In the genomic region with DNA sequence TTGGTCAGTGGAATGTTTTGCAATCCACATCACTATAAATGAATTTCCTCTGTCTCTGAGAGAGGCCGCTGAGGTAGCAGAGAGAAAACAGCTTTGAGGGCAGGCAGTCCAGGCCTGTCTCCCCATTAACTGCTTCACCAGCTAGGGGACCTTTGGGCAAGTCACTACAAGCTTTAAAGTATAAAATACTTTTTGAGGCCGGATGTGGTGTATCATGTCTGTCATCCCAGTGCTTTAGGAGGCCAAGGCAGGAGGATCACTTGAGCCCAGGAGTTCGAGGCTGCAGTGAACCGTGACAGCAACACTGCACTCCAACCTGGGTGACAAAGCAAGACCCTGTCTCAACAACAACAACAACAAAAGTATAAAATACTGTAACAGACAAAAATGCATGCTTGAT, we compare ENCODE assay signal across 25 cellular contexts. TPM values are rescaled to one million over a fixed set of nuclear protein-coding genes. Genes with fewer than 3 reads are reported as not detected.
DNase-seq lines count a peak whose midpoint lies in the region; ATAC-seq and TF ChIP-seq lines count a peak whose summit lies in the region.
"Had no signal": no experiment of that assay in that cellular context is flagged by ENCODE, and none has a peak within 500 bp of the region (broad histone marks: within the 10 kb centered on the region; RNA-seq: fewer than 3 reads in every experiment).

No MANE protein-coding gene starts in this region.

- H3K27ac Mint-ChIP-seq in MCF 10A (ENCODE audit: low read depth, unreplicated experiment) (no peak overlapping the region), T-cell (peak overlapping the region; percentile 98 to 99)
- H3K27ac Mint-ChIP-seq: nephron had no signal

- H3K9me3 ChIP-seq in mammary epithelial cell (replicated peaks; ENCODE audit: insufficient read depth, low read length), result no peaks in the 10 kb centered on the region
- H3K9me3 ChIP-seq in lower lobe of right lung, result no peaks in the 10 kb centered on the region
- no peaks in the 10 kb centered on the region for H3K9me3 ChIP-seq in transverse colon
- H3K9me3 ChIP-seq: thyroid gland had no signal

- H3K27me3 ChIP-seq in mammary epithelial cell (ENCODE audit: insufficient read depth, low read length) (no peaks in the 10 kb centered on the region), lower lobe of right lung (ENCODE audit: low read depth) (no peaks in the 10 kb centered on the region), transverse colon (no peaks in the 10 kb centered on the region)
- H3K27me3 ChIP-seq: thyroid gland had no signal

- in situ Hi-C loops in mammary epithelial cell (cut with MboI; ENCODE audit: low sequenced_read_pairs in 2 of 2) (no loop called here), transverse colon (cut with MboI; ENCODE audit: low pct_ligation_motif_present in 1 of 4, low pct_unique_long_range_greater_than_20kb in 1 of 4, low sequenced_read_pairs in 3 of 4) (no loop called here), GM13977 (cut with MboI; ENCODE audit: low pct_unique_long_range_greater_than_20kb, low sequenced_read_pairs, unreplicated experiment) (no loop called here)

- H3K9me3 Mint-ChIP-seq in MCF 10A (ENCODE audit: unreplicated experiment) (no peaks in the 10 kb centered on the region), T-cell (no peaks in the 10 kb centered on the region)
- H3K9me3 Mint-ChIP-seq: H9, nephron had no signal

- H3K4me2 ChIP-seq in mammary epithelial cell (ENCODE audit: insufficient read depth, low read depth, low read length), result no peak overlapping the region

- H3K4me3 Mint-ChIP-seq in MCF 10A (ENCODE audit: unreplicated experiment) (no peak overlapping the region), T-cell (peak overlapping the region in 1 of 3 donors; percentile 92)
- H3K4me3 Mint-ChIP-seq: H9, nephron had no signal

- H3K27ac ChIP-seq in mammary epithelial cell (ENCODE audit: insufficient read depth, low read depth, low read length) (no peak overlapping the region), lower lobe of right lung (no peak overlapping the region), transverse colon (peak overlapping the region; percentile 41 to 99 (median 97))
- H3K27ac ChIP-seq: thyroid gland had no signal

- TF ChIP-seq POLR2A in transverse colon (IDR thresholded peaks at IDR 0.05), result no peak

- no peak for TF ChIP-seq EP300 in transverse colon (IDR thresholded peaks at IDR 0.05; ENCODE audit: low read depth)

- H3K4me3 ChIP-seq in mammary epithelial cell (replicated peaks in 1 of 3; ENCODE audit: insufficient read depth in 1 of 3, low read depth in 2 of 3, low read length in 3 of 3), result no peak overlapping the region
- no peak overlapping the region for H3K4me3 ChIP-seq in lower lobe of right lung
- H3K4me3 ChIP-seq in transverse colon, result no peak overlapping the region
- H3K4me3 ChIP-seq: thyroid gland had no signal

- BruUV-seq in mammary epithelial cell (replicated peaks; lab: Mats Ljungman, UMichigan) (no TSS peak), MCF 10A (replicated peaks; lab: Mats Ljungman, UMichigan) (no TSS peak)

- intact Hi-C loops in mammary epithelial cell (cut with micrococcal nuclease), result no loop called here
- intact Hi-C loops in MCF 10A (cut with micrococcal nuclease), result no loop called here
- intact Hi-C loops in lower lobe of right lung (cut with DNase I), result no loop called here
- intact Hi-C loops in transverse colon (cut with DNase I; ENCODE audit: low total_unique reads), result no loop called here

- H2AFZ ChIP-seq in mammary epithelial cell (ENCODE audit: low read depth, low read length), result no peak overlapping the region

- TF ChIP-seq CTCF in mammary epithelial cell (conservative IDR thresholded peaks at IDR 0.05 in 1 of 2, IDR thresholded peaks at IDR 0.05 in 1 of 2; ENCODE audit: extremely low read depth in 1 of 2, insufficient read depth in 1 of 2, low read depth in 1 of 2, low read length in 2 of 2), result no peak
- no peak for TF ChIP-seq CTCF in MCF 10A (IDR thresholded peaks at IDR 0.05; ENCODE audit: unreplicated experiment)
- TF ChIP-seq CTCF in lower lobe of right lung (IDR thresholded peaks at IDR 0.05), result no peak
- no peak for TF ChIP-seq CTCF in transverse colon (IDR thresholded peaks at IDR 0.05)
- TF ChIP-seq CTCF in GM13977 (IDR thresholded peaks at IDR 0.05; ENCODE audit: extremely low read depth, insufficient read depth, missing control alignments), result no peak

- H3K36me3 Mint-ChIP-seq in MCF 10A (ENCODE audit: insufficient read depth, unreplicated experiment) (peaks cover 44% of the 10 kb centered on the region), T-cell (peaks cover 15% of the 10 kb centered on the region)

- POLR2A ChIA-PET in MCF 10A (lab: Yijun Ruan, JAX), result interaction anchor here (0.7 to 25.8 kb wide), 3 partner anchors 16 to 1512 kb away, joined by 3 to 1077 read pairs (median 3); no protein-coding TSS in a partner anchor
- POLR2A ChIA-PET in T-cell (lab: Charles Lee), result interaction anchor here in 1 of 2 donors (1.2 kb wide), 1 partner anchor 8 kb away, joined by 3 read pairs; no protein-coding TSS in a partner anchor

- H3K36me3 ChIP-seq in mammary epithelial cell (ENCODE audit: insufficient read depth, low read length) (no peaks in the 10 kb centered on the region), lower lobe of right lung (peaks cover 9% of the 10 kb centered on the region), transverse colon (no peaks in the 10 kb centered on the region)
- H3K36me3 ChIP-seq: thyroid gland had no signal

- H4K20me1 ChIP-seq in mammary epithelial cell (ENCODE audit: insufficient read depth, low read length), result no peaks in the 10 kb centered on the region

- H3K4me1 ChIP-seq in mammary epithelial cell (ENCODE audit: insufficient read depth, low read length) (peaks cover 25% of the 10 kb centered on the region), lower lobe of right lung (peaks cover 65% of the 10 kb centered on the region), transverse colon (peaks cover 24 to 59% (median 32%) of the 10 kb centered on the region in 4 donors)

- dilution Hi-C loops in mammary epithelial cell (cut with HindIII; ENCODE audit: low sequenced_read_pairs), result no loop called here

- 80% methylated on average over 4 of the region's 4 CpGs for WGBS in mammary epithelial cell (ENCODE audit: low coverage, missing lambda C conversion rate)
- 80 to 90% methylated on average over 1 to 4 of the region's 4 CpGs for WGBS in transverse colon (ENCODE audit: low coverage in 1 of 2), 2 donors

- H3K4me1 Mint-ChIP-seq in MCF 10A (ENCODE audit: insufficient read depth, unreplicated experiment), result peaks cover 65% of the 10 kb centered on the region
- H3K4me1 Mint-ChIP-seq in T-cell, result peaks cover 77 to 84% (median 77%) of the 10 kb centered on the region in 3 donors

- H3K79me2 ChIP-seq in mammary epithelial cell (ENCODE audit: insufficient read depth, low read length), result peaks cover 64% of the 10 kb centered on the region

- no peak overlapping the region for H3K9ac ChIP-seq in mammary epithelial cell (ENCODE audit: insufficient read depth, low read length)

- DNase-seq in mammary epithelial cell (peak; percentile 19), MCF 10A (ENCODE audit: unreplicated experiment) (no peak), T-cell (no peak), lower lobe of right lung (peak; percentile 7), transverse colon (no peak), GM13977 (ENCODE audit: low spot score) (no peak), HuH-7.5 (ENCODE audit: low spot score) (no peak), NCI-H82 (lab: John Stamatoyannopoulos, UW) (no peak)
- DNase-seq: activated CD4-positive, alpha-beta T cell treated with anti-CD3 and anti-CD28 coated beads for 4 hours; activated CD8-positive, alpha-beta memory T cell treated with anti-CD3 and anti-CD28 coated beads, Interleukin-2, amount 50 U/mL, for 4 hours; activated naive CD4-positive, alpha-beta T cell treated with anti-CD3 and anti-CD28 coated beads, Interleukin-2, amount 50 U/mL, for 16 hours; central memory CD4-positive, alpha-beta T cell; DND-41; H9; kidney; mesenchymal stem cell; NCI-H1417 treated with DMSO at 0.1 percent for 48 hours; NCI-H2107; NCI-H524 treated with DMSO at 0.1 percent for 48 hours; stimulated activated CD4-positive, alpha-beta T cell treated with anti-CD3 and anti-CD28 coated beads, Interleukin-1b, Interleukin-23, amount 100 ng/mL, for 48 hours; stimulated activated naive CD4-positive, alpha-beta T cell treated with Interleukin-2 at 50 U/mL for 16 hours; SW 1271; thyroid gland had no signal

- CTCF ChIA-PET in mammary epithelial cell (lab: Charles Lee; ENCODE audit: low non-redundant PET), result no interaction called here
- CTCF ChIA-PET in MCF 10A (lab: Yijun Ruan, JAX), result interaction anchor here (1.1 kb wide), 1 partner anchor 107 kb away, joined by 4 read pairs; no protein-coding TSS in a partner anchor
- CTCF ChIA-PET in T-cell (lab: Charles Lee), result interaction anchor here in 1 of 2 donors (0.7 kb wide), 1 partner anchor 23 kb away, joined by 5 read pairs; no protein-coding TSS in a partner anchor

- no peak for ATAC-seq in T-cell (replicated peaks in 1 of 4)
- ATAC-seq in lower lobe of right lung, result no peak
- ATAC-seq: esophagus mucosa had no signal

- H3K27me3 Mint-ChIP-seq in MCF 10A (ENCODE audit: insufficient read depth, unreplicated experiment) (no peaks in the 10 kb centered on the region), T-cell (no peaks in the 10 kb centered on the region)

RNA-seq across cellular contexts. Expression of a gene that starts 6.4 kb away (rescaled TPM):
- 10 to 100 TPM; 11.4 to 28.7 TPM for total RNA-seq in mammary epithelial cell
- 25.0 TPM for polyA plus RNA-seq in mammary epithelial cell
- 6.9 TPM for polyA minus RNA-seq in mammary epithelial cell
- total RNA-seq in MCF 10A (2022), result 22.8 and 41.0 TPM in 2 replicates
- total RNA-seq in T-cell, result 10 to 100 TPM; 76.0 to 87.9 (median 80.8) TPM
- 48.5 TPM for total RNA-seq in lower lobe of right lung
- 100 to 1,000 TPM in 1 of 4 donors, 10 to 100 TPM in 3; 10.7 to 107 (median 77.3) TPM for total RNA-seq in transverse colon

Comparison
In these comparisons a context has a peak if more than half of its experiments do, and no peak if none do; other contexts are left out.
1. DNase-seq: peak in mammary epithelial cell (single experiment) and lower lobe of right lung (single experiment); none in MCF 10A (single experiment), T-cell (0 of 34), transverse colon (single experiment), GM13977 (single experiment), HuH-7.5 (single experiment) and NCI-H82 (single experiment).
2. H3K27ac ChIP-seq: peak in transverse colon (4 of 4); none in mammary epithelial cell (single experiment) and lower lobe of right lung (single experiment).